Comparison of ENCODE assay signal across 10 cellular contexts in the genomic region with DNA sequence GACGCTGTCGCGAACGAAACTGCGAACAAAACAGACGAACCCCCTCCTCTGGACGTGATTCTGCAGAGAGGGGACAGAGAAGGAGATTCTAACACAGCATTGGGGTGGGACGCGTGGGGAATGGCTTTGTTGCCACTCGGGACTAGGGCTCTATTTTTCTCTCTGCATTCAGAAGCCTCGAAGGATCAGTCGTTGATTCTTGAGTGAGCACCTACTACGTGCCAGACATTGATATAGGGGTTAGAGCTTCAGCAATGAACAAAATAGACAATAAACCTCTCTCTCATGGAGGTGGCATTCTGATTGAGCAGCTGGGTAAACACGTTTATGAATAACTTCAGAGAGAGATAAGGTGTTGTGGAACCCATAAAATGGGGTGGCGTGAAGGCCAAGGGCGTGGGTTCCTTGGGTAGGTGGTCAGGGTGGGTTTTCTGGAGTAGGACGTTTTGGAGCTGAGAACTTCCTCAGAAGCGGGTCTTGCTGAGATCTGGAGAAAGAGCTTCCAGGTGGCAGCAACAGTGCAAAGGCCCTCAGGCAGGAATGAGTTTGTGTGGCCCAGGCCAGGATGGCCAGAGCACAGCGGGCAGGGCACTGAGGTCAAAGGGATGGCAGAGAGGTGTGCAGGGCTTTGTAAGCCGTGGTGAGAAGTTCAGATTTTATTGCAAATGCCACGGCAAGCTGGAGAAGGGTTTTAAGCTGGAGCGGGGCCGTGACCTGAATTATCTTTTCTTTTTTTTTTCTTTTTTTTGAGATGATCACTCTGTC. TPM values are rescaled to one million over a fixed set of nuclear protein-coding genes. Genes with fewer than 3 reads are reported as not detected.
DNase-seq lines count a peak whose midpoint lies in the region; ATAC-seq, FAIRE-seq and TF ChIP-seq lines count a peak whose summit lies in the region.
"Had no signal": no experiment of that assay in that cellular context is flagged by ENCODE, and none has a peak within 500 bp of the region (broad histone marks: within the 10 kb centered on the region; RNA-seq: fewer than 3 reads in every experiment).

No MANE protein-coding gene starts in this region.

- no CpG with 5 or more reads among the region's 23 CpGs for WGBS in mesendoderm (ENCODE audit: extremely low coverage, insufficient coverage, low lambda C conversion rate)
- 49% methylated on average over 23 of the region's 23 CpGs for WGBS in thymus

- peak overlapping the region; percentile 95 for H3K18ac ChIP-seq in mesendoderm (ENCODE audit: low read length)

- intact Hi-C loops in activated CD4-positive, alpha-beta memory T cell treated with anti-CD3 and anti-CD28 coated beads for 36 hours (cut with micrococcal nuclease) = no loop called here

- peaks cover 7% of the 10 kb centered on the region for H3K9me3 Mint-ChIP-seq in activated CD4-positive, alpha-beta memory T cell treated with anti-CD3 and anti-CD28 coated beads for 36 hours
- H3K9me3 Mint-ChIP-seq in activated CD4-positive, alpha-beta memory T cell treated with anti-CD3 and anti-CD28 coated beads, Interleukin-2, amount 10 ng/mL, durations not matched to agents 7 days and 5 days = no peaks in the 10 kb centered on the region
- H3K9me3 Mint-ChIP-seq in chondrocyte (ENCODE audit: low read depth) = peaks cover 4% of the 10 kb centered on the region

- no peak overlapping the region for H2BK15ac ChIP-seq in mesendoderm (replicated peaks; ENCODE audit: low read depth)

- H3K4me3 ChIP-seq in mesendoderm (ENCODE audit: low read length) (peak overlapping the region; percentile 73), thymus (ENCODE audit: low read length) (peak overlapping the region; percentile 1)

- H4K5ac ChIP-seq in mesendoderm (ENCODE audit: low read length) = no peak overlapping the region

- H3K27me3 Mint-ChIP-seq in activated CD4-positive, alpha-beta memory T cell treated with anti-CD3 and anti-CD28 coated beads for 36 hours = peaks cover 57% of the 10 kb centered on the region
- H3K27me3 Mint-ChIP-seq in activated CD4-positive, alpha-beta memory T cell treated with anti-CD3 and anti-CD28 coated beads, Interleukin-2, amount 10 ng/mL, durations not matched to agents 7 days and 5 days = peaks cover 52% of the 10 kb centered on the region
- H3K27me3 Mint-ChIP-seq in chondrocyte (ENCODE audit: low read depth) = no peaks in the 10 kb centered on the region

- H3K27ac ChIP-seq in mesendoderm (ENCODE audit: low read depth, low read length) (no peak overlapping the region), thymus (ENCODE audit: low read depth) (no peak overlapping the region)

- peak overlapping the region; percentile 85 for H3K4me2 ChIP-seq in mesendoderm (ENCODE audit: low read length)

- H3K23ac ChIP-seq in mesendoderm (ENCODE audit: low read length) = peak overlapping the region; percentile 15

- no peaks in the 10 kb centered on the region for H3K27me3 ChIP-seq in mesendoderm (ENCODE audit: insufficient read depth, low read length, poor library complexity)
- peaks cover 14% of the 10 kb centered on the region for H3K27me3 ChIP-seq in thymus (ENCODE audit: control insufficient read depth, insufficient read depth)

- no peaks in the 10 kb centered on the region for H3K79me1 ChIP-seq in mesendoderm (ENCODE audit: low read length)

- H3K4ac ChIP-seq in mesendoderm (ENCODE audit: low read depth, low read length) = no peak overlapping the region

- no peaks in the 10 kb centered on the region for H3K79me2 ChIP-seq in mesendoderm (ENCODE audit: control insufficient read depth, insufficient read depth, low read length)

- no peaks in the 10 kb centered on the region for H3K36me3 Mint-ChIP-seq in activated CD4-positive, alpha-beta memory T cell treated with anti-CD3 and anti-CD28 coated beads for 36 hours
- H3K36me3 Mint-ChIP-seq in activated CD4-positive, alpha-beta memory T cell treated with anti-CD3 and anti-CD28 coated beads, Interleukin-2, amount 10 ng/mL, durations not matched to agents 7 days and 5 days (ENCODE audit: low read depth) = no peaks in the 10 kb centered on the region
- H3K36me3 Mint-ChIP-seq in chondrocyte (ENCODE audit: low read depth) = peaks cover 8% of the 10 kb centered on the region

- no peak overlapping the region for H4K8ac ChIP-seq in mesendoderm (ENCODE audit: low read depth, low read length)

- POLR2A ChIA-PET in activated CD4-positive, alpha-beta memory T cell treated with anti-CD3 and anti-CD28 coated beads for 36 hours (lab: Charles Lee) = no interaction called here
- POLR2A ChIA-PET in activated CD4-positive, alpha-beta memory T cell treated with anti-CD3 and anti-CD28 coated beads, Interleukin-2, amount 10 ng/mL, durations not matched to agents 7 days and 5 days (lab: Charles Lee) = no interaction called here

- ATAC-seq in HG03095 (IDR thresholded peaks at IDR 0.05; ENCODE audit: unreplicated experiment) = no peak

- no peak overlapping the region for H2AK5ac ChIP-seq in mesendoderm (ENCODE audit: low read length)

- CTCF ChIA-PET in activated CD4-positive, alpha-beta memory T cell treated with anti-CD3 and anti-CD28 coated beads for 36 hours (lab: Charles Lee) = interaction anchor here (1.0 kb wide), 1 partner anchor 30 kb away, joined by 3 read pairs; no protein-coding TSS in a partner anchor
- CTCF ChIA-PET in activated CD4-positive, alpha-beta memory T cell treated with anti-CD3 and anti-CD28 coated beads, Interleukin-2, amount 10 ng/mL, durations not matched to agents 7 days and 5 days (lab: Charles Lee) = no interaction called here

- no peak overlapping the region for H3K27ac Mint-ChIP-seq in activated CD4-positive, alpha-beta memory T cell treated with anti-CD3 and anti-CD28 coated beads for 36 hours
- H3K27ac Mint-ChIP-seq in activated CD4-positive, alpha-beta memory T cell treated with anti-CD3 and anti-CD28 coated beads, Interleukin-2, amount 10 ng/mL, durations not matched to agents 7 days and 5 days = no peak overlapping the region
- H3K27ac Mint-ChIP-seq in chondrocyte (ENCODE audit: unreplicated experiment) = peak overlapping the region; percentile 94

- peak overlapping the region; percentile 90 for H3K9ac ChIP-seq in mesendoderm (ENCODE audit: low read length)

- no peak for FAIRE-seq in HTR-8/SVneo (lab: Jason Lieb, UNC)

- H3K4me1 ChIP-seq in mesendoderm (ENCODE audit: control insufficient read depth, low read depth, low read length) (peaks cover 2% of the 10 kb centered on the region), thymus (ENCODE audit: control insufficient read depth, insufficient read depth, low read length) (no peaks in the 10 kb centered on the region)

- H3K36me3 ChIP-seq in mesendoderm (ENCODE audit: control insufficient read depth, insufficient read depth, low read length) (no peaks in the 10 kb centered on the region), thymus (ENCODE audit: control insufficient read depth, insufficient read depth) (no peaks in the 10 kb centered on the region)

- H3K56ac ChIP-seq in mesendoderm (ENCODE audit: low read length) = peak overlapping the region; percentile 92

- no peak for TF ChIP-seq CTCF in chondrocyte (IDR thresholded peaks at IDR 0.05)

- H3K4me3 Mint-ChIP-seq in activated CD4-positive, alpha-beta memory T cell treated with anti-CD3 and anti-CD28 coated beads for 36 hours = peak overlapping the region; percentile 25
- H3K4me3 Mint-ChIP-seq in activated CD4-positive, alpha-beta memory T cell treated with anti-CD3 and anti-CD28 coated beads, Interleukin-2, amount 10 ng/mL, durations not matched to agents 7 days and 5 days = no peak overlapping the region
- H3K4me3 Mint-ChIP-seq in chondrocyte (ENCODE audit: unreplicated experiment) = peak overlapping the region; percentile 98

- no peak for DNase-seq in activated CD4-positive, alpha-beta memory T cell treated with anti-CD3 and anti-CD28 coated beads for 36 hours
- DNase-seq in activated CD4-positive, alpha-beta memory T cell treated with anti-CD3 and anti-CD28 coated beads, Interleukin-2, amount 10 ng/mL, durations not matched to agents 7 days and 5 days = no peak
- no peak for DNase-seq in chondrocyte (ENCODE audit: low spot score)
- DNase-seq in mesendoderm = no peak
- DNase-seq in HTR-8/SVneo (ENCODE audit: insufficient read length, low spot score) = no peak
- DNase-seq in NCI-H2227 (lab: John Stamatoyannopoulos, UW; ENCODE audit: unreplicated experiment) = no peak
- DNase-seq: stimulated activated naive CD4-positive, alpha-beta T cell treated with Interleukin-2 at 50 U/mL for 16 hours had no signal

- H2BK5ac ChIP-seq in mesendoderm (ENCODE audit: low read length) = no peak overlapping the region

- H3K9me3 ChIP-seq in thymus (ENCODE audit: control insufficient read depth) = no peaks in the 10 kb centered on the region

- peaks cover 10% of the 10 kb centered on the region for H3K4me1 Mint-ChIP-seq in activated CD4-positive, alpha-beta memory T cell treated with anti-CD3 and anti-CD28 coated beads for 36 hours (ENCODE audit: low read depth)
- peaks cover 2% of the 10 kb centered on the region for H3K4me1 Mint-ChIP-seq in activated CD4-positive, alpha-beta memory T cell treated with anti-CD3 and anti-CD28 coated beads, Interleukin-2, amount 10 ng/mL, durations not matched to agents 7 days and 5 days
- H3K4me1 Mint-ChIP-seq in chondrocyte (ENCODE audit: low read depth) = peaks cover 50% of the 10 kb centered on the region

- no peak overlapping the region for H2BK120ac ChIP-seq in mesendoderm (ENCODE audit: low read depth, low read length)

RNA-seq across cellular contexts. Expression of gene SLC2A10, which starts 0.9 kb away (rescaled TPM):
- not detected for total RNA-seq in activated CD4-positive, alpha-beta memory T cell treated with anti-CD3 and anti-CD28 coated beads for 36 hours
- not detected for total RNA-seq in activated CD4-positive, alpha-beta memory T cell treated with anti-CD3 and anti-CD28 coated beads, Interleukin-2, amount 10 ng/mL, durations not matched to agents 7 days and 5 days
- 39.6 to 43.5 TPM (median 40.2 TPM) in 3 replicates for total RNA-seq in chondrocyte
- 5.1 TPM for polyA plus RNA-seq in mesendoderm (2013, experiment 1 of 2)
- 5.4 TPM for polyA plus RNA-seq in mesendoderm (2013, experiment 2 of 2)
- polyA plus RNA-seq in thymus = 4.8 TPM

RNA-seq across cellular contexts. Expression of gene TP53RK, which starts 21.1 kb away (rescaled TPM):
- total RNA-seq in activated CD4-positive, alpha-beta memory T cell treated with anti-CD3 and anti-CD28 coated beads for 36 hours = 10 to 100 TPM; 12.1 to 12.3 TPM
- 10 to 100 TPM; 18.3 to 18.8 TPM for total RNA-seq in activated CD4-positive, alpha-beta memory T cell treated with anti-CD3 and anti-CD28 coated beads, Interleukin-2, amount 10 ng/mL, durations not matched to agents 7 days and 5 days
- 12.0 to 13.3 TPM (median 12.1 TPM) in 3 replicates for total RNA-seq in chondrocyte
- polyA plus RNA-seq in mesendoderm (2013, experiment 1 of 2) = 19.1 TPM
- 19.0 TPM for polyA plus RNA-seq in mesendoderm (2013, experiment 2 of 2)
- 13.1 TPM for polyA plus RNA-seq in thymus

RNA-seq across cellular contexts. Expression of gene SLC13A3, which starts 59.1 kb away (rescaled TPM):
- under 1 TPM in 1 of 2 experiments, not detected in 1; 0.10 TPM for total RNA-seq in activated CD4-positive, alpha-beta memory T cell treated with anti-CD3 and anti-CD28 coated beads for 36 hours
- total RNA-seq in activated CD4-positive, alpha-beta memory T cell treated with anti-CD3 and anti-CD28 coated beads, Interleukin-2, amount 10 ng/mL, durations not matched to agents 7 days and 5 days = not detected
- total RNA-seq in chondrocyte = 2.5 to 2.8 TPM (median 2.8 TPM) in 3 replicates
- 7.0 TPM for polyA plus RNA-seq in mesendoderm (2013, experiment 1 of 2)
- 5.9 TPM for polyA plus RNA-seq in mesendoderm (2013, experiment 2 of 2)
- 1.9 TPM for polyA plus RNA-seq in thymus
- total RNA-seq: M059J had no signal

Comparison
In these comparisons a context has a peak if more than half of its experiments do, and no peak if none do; other contexts are left out.
1. RNA of gene SLC2A10, which starts 0.9 kb away (total RNA-seq): 39.6 to 43.5 TPM in chondrocyte; not detected in activated CD4-positive, alpha-beta memory T cell treated with anti-CD3 and anti-CD28 coated beads, Interleukin-2, amount 10 ng/mL, durations not matched to agents 7 days and 5 days and not detected in activated CD4-positive, alpha-beta memory T cell treated with anti-CD3 and anti-CD28 coated beads for 36 hours; every median in the first group is over 10 times any median in the second.